ENCODE assay signal across 11 cellular contexts in genomic region chr2:1605659-1606400, GRCh38.
A peak's percentile ranks its signal among the peaks of the same experiment; 100 is the strongest.
DNase-seq lines count a peak whose midpoint lies in the region; ATAC-seq and TF ChIP-seq lines count a peak whose summit lies in the region.
"Had no signal": no experiment of that assay in that cellular context is flagged by ENCODE, and none has a peak within 500 bp of the region (broad histone marks: within the 10 kb centered on the region; RNA-seq: fewer than 3 reads in every experiment).

No MANE protein-coding gene starts in this region.

- peak overlapping the region; percentile 31 for H3K4me3 Mint-ChIP-seq in chondrocyte (ENCODE audit: unreplicated experiment)
- H3K4me3 Mint-ChIP-seq: activated CD4-positive, alpha-beta T cell treated with anti-CD3 and anti-CD28 coated beads, Interleukin-2, amount 10 ng/mL, durations not matched to agents 7 days and 5 days had no signal

- TF ChIP-seq CTCF in chondrocyte (IDR thresholded peaks at IDR 0.05) (no peak), upper lobe of right lung (IDR thresholded peaks at IDR 0.05) (no peak)

- H3K4me3 ChIP-seq in upper lobe of right lung, result no peak overlapping the region
- H3K4me3 ChIP-seq: HAP-1 had no signal

- H3K4me1 Mint-ChIP-seq in chondrocyte (ENCODE audit: low read depth), result peaks cover 5% of the 10 kb centered on the region
- H3K4me1 Mint-ChIP-seq: activated CD4-positive, alpha-beta T cell treated with anti-CD3 and anti-CD28 coated beads, Interleukin-2, amount 10 ng/mL, durations not matched to agents 7 days and 5 days had no signal

- peaks cover 11% of the 10 kb centered on the region for H3K27me3 Mint-ChIP-seq in chondrocyte (ENCODE audit: low read depth)
- H3K27me3 Mint-ChIP-seq: activated CD4-positive, alpha-beta T cell treated with anti-CD3 and anti-CD28 coated beads, Interleukin-2, amount 10 ng/mL, durations not matched to agents 7 days and 5 days had no signal

- H3K27ac ChIP-seq in upper lobe of right lung, result no peak overlapping the region

- intact Hi-C loops in upper lobe of right lung (cut with DNase I), result no loop called here

- H3K9me3 Mint-ChIP-seq in chondrocyte (ENCODE audit: low read depth), result no peaks in the 10 kb centered on the region
- H3K9me3 Mint-ChIP-seq: activated CD4-positive, alpha-beta T cell treated with anti-CD3 and anti-CD28 coated beads, Interleukin-2, amount 10 ng/mL, durations not matched to agents 7 days and 5 days had no signal

- ATAC-seq in upper lobe of right lung, result peak; percentile 19

- no peaks in the 10 kb centered on the region for H3K36me3 ChIP-seq in upper lobe of right lung
- H3K36me3 ChIP-seq: HAP-1 had no signal

- peak; percentile 56 for DNase-seq in activated effector memory CD4-positive, alpha-beta T cell treated with anti-CD3 and anti-CD28 coated beads, Interleukin-2, amount 50 U/mL, for 16 hours
- DNase-seq in activated effector memory CD4-positive, alpha-beta T cell treated with Interleukin-2 at 50 U/mL for 16 hours, result no peak
- DNase-seq in chondrocyte (ENCODE audit: low spot score), result peak; percentile 70
- DNase-seq in left kidney (ENCODE audit: low read depth, low spot score), result peak; percentile 31
- peak; percentile 53 for DNase-seq in upper lobe of right lung
- DNase-seq in COLO829 (ENCODE audit: low spot score), result no peak
- DNase-seq in stimulated activated naive CD4-positive, alpha-beta T cell (lab: John Stamatoyannopoulos, UW), result no peak
- DNase-seq in DMS53 (lab: John Stamatoyannopoulos, UW), result no peak
- DNase-seq: activated CD4-positive, alpha-beta T cell treated with anti-CD3 and anti-CD28 coated beads, Interleukin-2, amount 10 ng/mL, durations not matched to agents 7 days and 5 days; KG1 had no signal

- no peaks in the 10 kb centered on the region for H3K9me3 ChIP-seq in upper lobe of right lung
- H3K9me3 ChIP-seq: HAP-1 had no signal

- H3K27ac Mint-ChIP-seq in chondrocyte (ENCODE audit: unreplicated experiment), result no peak overlapping the region
- H3K27ac Mint-ChIP-seq: activated CD4-positive, alpha-beta T cell treated with anti-CD3 and anti-CD28 coated beads, Interleukin-2, amount 10 ng/mL, durations not matched to agents 7 days and 5 days had no signal

- no peaks in the 10 kb centered on the region for H3K36me3 Mint-ChIP-seq in chondrocyte (ENCODE audit: low read depth)

- H3K27me3 ChIP-seq in upper lobe of right lung, result no peaks in the 10 kb centered on the region

- H3K4me1 ChIP-seq in upper lobe of right lung, result peaks cover 14% of the 10 kb centered on the region
- H3K4me1 ChIP-seq: HAP-1 had no signal

Comparison
In these comparisons a context has a peak if more than half of its experiments do, and no peak if none do; other contexts are left out.
1. DNase-seq: peak in activated effector memory CD4-positive, alpha-beta T cell treated with anti-CD3 and anti-CD28 coated beads, Interleukin-2, amount 50 U/mL, for 16 hours (single experiment), chondrocyte (single experiment), left kidney (single experiment) and upper lobe of right lung (single experiment); none in activated effector memory CD4-positive, alpha-beta T cell treated with Interleukin-2 at 50 U/mL for 16 hours (single experiment), COLO829 (single experiment), stimulated activated naive CD4-positive, alpha-beta T cell (0 of 6) and DMS53 (single experiment).